ENCODE assay signal across 8 cellular contexts in genomic region chr17:48944519-48945260, GRCh38. TPM values are rescaled to one million over a fixed set of nuclear protein-coding genes. Genes with fewer than 3 reads are reported as not detected.
DNase-seq lines count a peak whose midpoint lies in the region; ATAC-seq and TF ChIP-seq lines count a peak whose summit lies in the region.

SNF8 (minus strand) TSS chr17:48944842; CDS start chr17:48944734, 108 bp downstream.

- H3K36me3 ChIP-seq in gastroesophageal sphincter, result peaks cover 0 to 28% of the 10 kb centered on the region in 2 donors
- peaks cover 17% of the 10 kb centered on the region for H3K36me3 ChIP-seq in neutrophil

- no peaks in the 10 kb centered on the region for H3K27me3 Mint-ChIP-seq in activated naive CD4-positive, alpha-beta T cell treated with anti-CD3 and anti-CD28 coated beads for 36 hours (ENCODE audit: low read depth)

- H3K4me3 Mint-ChIP-seq in activated naive CD4-positive, alpha-beta T cell treated with anti-CD3 and anti-CD28 coated beads for 36 hours, result peak within 1 kb of the TSS; percentile 99

- 0% methylated on average over 7 of the region's 55 CpGs for WGBS in gastroesophageal sphincter (ENCODE audit: low coverage in 1 of 2), 2 donors

- no peaks in the 10 kb centered on the region for H3K9me3 Mint-ChIP-seq in activated naive CD4-positive, alpha-beta T cell treated with anti-CD3 and anti-CD28 coated beads for 36 hours

- peaks cover 13% of the 10 kb centered on the region for H3K36me3 Mint-ChIP-seq in activated naive CD4-positive, alpha-beta T cell treated with anti-CD3 and anti-CD28 coated beads for 36 hours (ENCODE audit: low read depth)

- ATAC-seq in gastroesophageal sphincter, result peak; percentile 95

- H3K4me1 Mint-ChIP-seq in activated naive CD4-positive, alpha-beta T cell treated with anti-CD3 and anti-CD28 coated beads for 36 hours (ENCODE audit: low read depth), result peaks cover 18% of the 10 kb centered on the region

- no peak for TF ChIP-seq EP300 in gastroesophageal sphincter (IDR thresholded peaks at IDR 0.05)

- POLR2A ChIA-PET in HEK293T (lab: Yijun Ruan, JAX), result interaction anchor here (0.6 to 3.8 kb wide), 26 partner anchors 10 to 877 kb away, joined by 3 to 45 read pairs (median 6); partner anchors contain the start of genes ATP5MC1, IGF2BP1 and UBE2Z

- peaks cover 0 to 33% (median 15%) of the 10 kb centered on the region in 3 donors for H3K4me1 ChIP-seq in gastroesophageal sphincter
- H3K4me1 ChIP-seq in neutrophil (ENCODE audit: control insufficient read depth in 1 of 2, insufficient read depth in 1 of 2, low read depth in 1 of 2, low read length in 1 of 2), result peaks cover 10 to 16% of the 10 kb centered on the region in 2 experiments

- TF ChIP-seq CTCF in gastroesophageal sphincter (IDR thresholded peaks at IDR 0.05) (no peak), neutrophil (IDR thresholded peaks at IDR 0.05) (peak; percentile 29), subcutaneous adipose tissue (IDR thresholded peaks at IDR 0.05; ENCODE audit: low read depth) (no peak)

- intact Hi-C loops in activated naive CD4-positive, alpha-beta T cell treated with anti-CD3 and anti-CD28 coated beads for 36 hours (cut with micrococcal nuclease), result loop anchor here (1.0 kb wide), 2 partner anchors 29 to 52 kb away; partner anchors contain the start of gene ATP5MC1

- CTCF ChIA-PET in HEK293T (lab: Yijun Ruan, JAX), result interaction anchor here (1.0 kb wide), 1 partner anchor 9 kb away, joined by 3 read pairs; no protein-coding TSS in a partner anchor
- CTCF ChIA-PET in activated naive CD4-positive, alpha-beta T cell treated with anti-CD3 and anti-CD28 coated beads for 36 hours (lab: Charles Lee), result interaction anchor here (0.8 to 1.4 kb wide), 3 partner anchors 62 to 90 kb away, joined by 3 to 4 read pairs (median 4); no protein-coding TSS in a partner anchor

- H3K27me3 ChIP-seq in gastroesophageal sphincter (peaks cover 12% of the 10 kb centered on the region), neutrophil (peaks cover 27% of the 10 kb centered on the region)

- H3K27ac Mint-ChIP-seq in activated naive CD4-positive, alpha-beta T cell treated with anti-CD3 and anti-CD28 coated beads for 36 hours, result peak within 1 kb of the TSS; percentile 89

- TF ChIP-seq POLR2A in gastroesophageal sphincter (IDR thresholded peaks at IDR 0.05), result peak; percentile 79 to 85

- no peaks in the 10 kb centered on the region for H3K9me3 ChIP-seq in gastroesophageal sphincter
- no peaks in the 10 kb centered on the region for H3K9me3 ChIP-seq in neutrophil

- peak within 1 kb of the TSS; percentile 68 to 93 (median 84) for H3K27ac ChIP-seq in gastroesophageal sphincter
- peak within 1 kb of the TSS; percentile 76 for H3K27ac ChIP-seq in neutrophil

- H3K4me3 ChIP-seq in gastroesophageal sphincter (peak within 1 kb of the TSS; percentile 71 to 76), neutrophil (ENCODE audit: low read depth in 1 of 2, low read length in 1 of 2) (peak within 1 kb of the TSS; percentile 88 to 91)

- DNase-seq in GF-D8 (lab: John Stamatoyannopoulos, UW) (peak; percentile 62), HEK293T (ENCODE audit: extremely low spot score) (peak; percentile 97), NAMALWA (ENCODE audit: low spot score) (peak; percentile 95), SK-N-DZ (ENCODE audit: low spot score) (peak; percentile 94)
- DNase-seq in activated naive CD4-positive, alpha-beta T cell treated with anti-CD3 and anti-CD28 coated beads for 36 hours, result peak; percentile 95

TF ChIP-seq in HEK293T, 16 proteins besides CTCF, POLR2A, EP300 and RAD21:
- TF ChIP-seq ELF4 (IDR thresholded peaks at IDR 0.05) (peak; percentile 82), FOXK2 (IDR thresholded peaks at IDR 0.05) (no peak), L3MBTL2 (conservative IDR thresholded peaks at IDR 0.05) (peak; percentile 99)

RNA-seq across cellular contexts. Expression of gene SNF8, which starts in this region (rescaled TPM):
- 187 and 212 TPM in 2 replicates for polyA plus RNA-seq in SK-N-DZ (2014; cell fraction: cytosol; rRNA removed)
- 116 and 127 TPM in 2 replicates for polyA plus RNA-seq in SK-N-DZ (2014; cell fraction: nucleus; rRNA removed)
- 10 to 100 TPM; 90.3 to 96.3 TPM for total RNA-seq in activated naive CD4-positive, alpha-beta T cell treated with anti-CD3 and anti-CD28 coated beads for 36 hours
- total RNA-seq in gastroesophageal sphincter (100 to 1,000 TPM in 1 of 4 donors, 10 to 100 TPM in 3; 74.3 to 127 (median 97.0) TPM), subcutaneous adipose tissue (100 to 1,000 TPM in 1 of 4 donors, 10 to 100 TPM in 3; 66.0 to 105 (median 79.8) TPM)

Comparison
In these comparisons a context has a peak if more than half of its experiments do, and no peak if none do; other contexts are left out.
1. Peak in every context shown above with its lines: DNase-seq, ATAC-seq, H3K4me3 ChIP-seq and H3K27ac ChIP-seq.